Comparison of ENCODE assay signal across 8 cellular contexts in genomic region chr17:77141846-77142449, GRCh38. TPM values are rescaled to one million over a fixed set of nuclear protein-coding genes. Genes with fewer than 3 reads are reported as not detected.
DNase-seq lines count a peak whose midpoint lies in the region; ATAC-seq, FAIRE-seq and TF ChIP-seq lines count a peak whose summit lies in the region.

No MANE protein-coding gene starts in this region.

- DNase-seq in heart left ventricle: no peak
- no peak for DNase-seq in Right ventricle myocardium inferior (ENCODE audit: missing footprints)
- DNase-seq in GM12878 (ENCODE audit: low read depth, low spot score): no peak
- DNase-seq in medulla oblongata (ENCODE audit: extremely low spot score): peak; percentile 57
- DNase-seq in SHP77 (lab: John Stamatoyannopoulos, UW): no peak
- no peak for DNase-seq in DMS153 (lab: John Stamatoyannopoulos, UW)

- H3K4me3 ChIP-seq in heart left ventricle (peak overlapping the region; percentile 57 to 95 (median 76)), GM12878 (peak overlapping the region; percentile 93), urinary bladder (ENCODE audit: low read depth, low read length) (peak overlapping the region; percentile 96)

- FAIRE-seq in GM12878 (lab: Jason Lieb, UNC): no peak

- intact Hi-C loops in heart left ventricle (cut with DNase I) (loop anchor here in 8 of 10 donors (2.0 to 10.0 kb wide), 6 partner anchors 35 to 63 kb away; no protein-coding TSS in a partner anchor), Right ventricle myocardium inferior (cut with DNase I) (loop anchor here (2.0 kb wide), 2 partner anchors 43 to 67 kb away; no protein-coding TSS in a partner anchor), GM12878 (cut with micrococcal nuclease; ENCODE audit: unreplicated experiment) (loop anchor here (2.0 kb wide), 3 partner anchors 53 to 103 kb away; no protein-coding TSS in a partner anchor)

- WGBS in heart left ventricle, 4 donors: 56 to 65% (median 58%) methylated on average over 9 of the region's 9 CpGs
- 61% methylated on average over 9 of the region's 9 CpGs for WGBS in GM12878 (ENCODE audit: insufficient coverage, insufficient replicate concordance, low lambda C conversion rate, missing lambda C conversion rate)
- 70% methylated on average over 9 of the region's 9 CpGs for WGBS in urinary bladder

- peak overlapping the region; percentile 81 for H3K9ac ChIP-seq in GM12878 (ENCODE audit: control insufficient read depth, insufficient read depth, low read length)

- H3K36me3 ChIP-seq in heart left ventricle (peaks cover 0 to 38% (median 25%) of the 10 kb centered on the region in 9 donors), GM12878 (ENCODE audit: control insufficient read depth in 2 of 2, insufficient read depth in 2 of 2, low read length in 1 of 2) (no peaks in the 10 kb centered on the region; a peak in 1 of 4 replicates), urinary bladder (ENCODE audit: insufficient read depth) (no peaks in the 10 kb centered on the region)

- ATAC-seq in heart left ventricle (no peak), Right ventricle myocardium inferior (no peak), GM12878 (no peak), GM19467 (IDR thresholded peaks at IDR 0.05; ENCODE audit: unreplicated experiment) (no peak)

- CTCF ChIA-PET in GM12878 (lab: Yijun Ruan, JAX): interaction anchor here (0.9 to 4.9 kb wide), 9 partner anchors 33 to 70 kb away, joined by 3 to 34 read pairs (median 3); no protein-coding TSS in a partner anchor

- RAD21 ChIA-PET in GM12878 (lab: Charles Lee; ENCODE audit: unreplicated experiment): interaction anchor here (0.7 to 5.6 kb wide), 6 partner anchors 33 to 82 kb away, joined by 3 to 87 read pairs (median 18); no protein-coding TSS in a partner anchor

- POLR2A ChIA-PET in GM12878 (lab: Charles Lee): interaction anchor here (1.7 to 3.9 kb wide), 5 partner anchors 33 to 71 kb away, joined by 6 to 60 read pairs (median 14); no protein-coding TSS in a partner anchor

- no peak for TF ChIP-seq POLR2A in heart left ventricle (IDR thresholded peaks at IDR 0.05)
- TF ChIP-seq POLR2A in GM12878 (IDR thresholded peaks at IDR 0.05; ENCODE audit: low read depth, low read length): no peak

- SMC1A ChIA-PET in GM12878 (lab: Charles Lee; ENCODE audit: uncharacterized antibody, unreplicated experiment): interaction anchor here (0.6 to 3.1 kb wide), 20 partner anchors 9 to 102 kb away, joined by 3 to 27 read pairs (median 6); no protein-coding TSS in a partner anchor

- TF ChIP-seq CTCF in heart left ventricle (IDR thresholded peaks at IDR 0.05): no peak
- TF ChIP-seq CTCF in GM12878 (IDR thresholded peaks at IDR 0.05 in 2 of 3, conservative IDR thresholded peaks at IDR 0.05 in 1 of 3; ENCODE audit: control insufficient read depth in 2 of 3, extremely low read depth in 1 of 3, insufficient read depth in 1 of 3, low read depth in 3 of 3, low read length in 3 of 3): no peak

- peaks cover 0 to 16% (median 3%) of the 10 kb centered on the region in 12 donors for H3K9me3 ChIP-seq in heart left ventricle
- no peaks in the 10 kb centered on the region; the same call in 2 of the 3 replicates for H3K9me3 ChIP-seq in GM12878 (replicated peaks; ENCODE audit: control insufficient read depth, insufficient read depth, low read length)

- H3K27me3 ChIP-seq in heart left ventricle (no peaks in the 10 kb centered on the region), GM12878 (replicated peaks in 1 of 2; ENCODE audit: control insufficient read depth in 2 of 2, insufficient read depth in 2 of 2, low read length in 1 of 2) (no peaks in the 10 kb centered on the region)

- H3K27ac ChIP-seq in heart left ventricle (peak overlapping the region; percentile 82 to 98 (median 92)), GM12878 (ENCODE audit: control insufficient read depth, insufficient read depth) (peak overlapping the region; percentile 84), urinary bladder (ENCODE audit: low read depth) (no peak overlapping the region)

- BruUV-seq in GM12878 (replicated peaks; lab: Mats Ljungman, UMichigan): TSS peak; percentile 54

- no peak overlapping the region for H2AFZ ChIP-seq in GM12878 (ENCODE audit: control insufficient read depth, low read depth, low read length)

- TF ChIP-seq RAD21 in GM12878 (IDR thresholded peaks at IDR 0.05; ENCODE audit: insufficient read depth, low read depth, low read length): no peak

- H3K79me2 ChIP-seq in GM12878 (ENCODE audit: control insufficient read depth, insufficient read depth, low read length): peaks cover 59% of the 10 kb centered on the region

- H3K4me2 ChIP-seq in GM12878 (ENCODE audit: control insufficient read depth, insufficient read depth): peak overlapping the region; percentile 100

- no peaks in the 10 kb centered on the region for H4K20me1 ChIP-seq in GM12878 (ENCODE audit: control insufficient read depth, insufficient read depth)

- no peak for TF ChIP-seq EP300 in GM12878 (IDR thresholded peaks at IDR 0.05; ENCODE audit: borderline replicate concordance in 1 of 2, control insufficient read depth in 1 of 2, low read depth in 2 of 2, low read length in 2 of 2)

- in situ Hi-C loops in GM12878 (cut with MboI): no loop called here

- H3K4me1 ChIP-seq in heart left ventricle (peaks cover 3 to 68% (median 22%) of the 10 kb centered on the region in 12 donors), GM12878 (ENCODE audit: control insufficient read depth, insufficient read depth, low read length) (peaks cover 30% of the 10 kb centered on the region), urinary bladder (ENCODE audit: insufficient read depth) (no peaks in the 10 kb centered on the region)

TF ChIP-seq in GM12878, 131 proteins besides CTCF, POLR2A, EP300 and RAD21 (continues in another document):
- no peak for TF ChIP-seq ZBTB4 (CRISPR knock-in tag; IDR thresholded peaks at IDR 0.05)
- TF ChIP-seq MXI1 (IDR thresholded peaks at IDR 0.05; ENCODE audit: low read depth, low read length): no peak; the same call in 1 of the 2 replicates
- no peak for TF ChIP-seq YY1 (IDR thresholded peaks at IDR 0.05; ENCODE audit: low read depth, low read length)
- 0 out of 2 replicates have a peak, but pooled peaks have one; percentile 14 for TF ChIP-seq NKRF (conservative IDR thresholded peaks at IDR 0.05)
- no peak for TF ChIP-seq HDGF (IDR thresholded peaks at IDR 0.05)
- no peak for TF ChIP-seq IKZF2 (IDR thresholded peaks at IDR 0.05)

RNA-seq across cellular contexts. Expression of gene SEC14L1, which starts 1.2 kb away (rescaled TPM):
- total RNA-seq in heart left ventricle (100 to 1,000 TPM in 1 of 9 donors, 10 to 100 TPM in 8; 43.6 to 116 (median 53.7) TPM), Right ventricle myocardium inferior (65.5 TPM), GM12878 (2014; rRNA removed) (28.2 and 32.4 TPM in 2 replicates), GM12878 (2014; rRNA removed; fragmentation: Illumina TruSeq; extraction: Trizol) (18.2 and 19.0 TPM in 2 replicates), GM12878 (2021) (58.1 and 66.1 TPM in 2 replicates), urinary bladder (50.9 TPM)
- polyA plus RNA-seq in heart left ventricle (10 to 100 TPM; 26.6 to 69.5 TPM), GM12878 (2011; rRNA removed) (28.8 and 33.3 TPM in 2 replicates), GM12878 (2014; fragmentation: Illumina TruSeq; extraction: Trizol) (35.8 and 41.5 TPM in 2 replicates), GM12878 (2014; fragmentation: Nextera tagmentation; extraction: Ambion mirVana) (10 to 100 TPM in 1 of 2 experiments, 1 to 10 TPM in 1; 6.3 to 10.2 TPM), GM12878 (2014; rRNA removed) (32.5 and 34.6 TPM in 2 replicates), GM12878 (2016; fragmentation: Nextera tagmentation; extraction: Ambion mirVana) (10 to 100 TPM; 48.5 to 52.3 TPM), urinary bladder (48.9 TPM)
- 161 and 179 TPM in 2 replicates for total RNA-seq in GM12878 (2013; cell fraction: nucleolus; rRNA removed)
- polyA plus RNA-seq in GM12878 (2011; ENCODE audit: low read depth): 26.5 TPM
- polyA plus RNA-seq in GM12878 (2011; cell fraction: cytosol; rRNA removed): 26.4 and 30.9 TPM in 2 replicates
- polyA plus RNA-seq in GM12878 (2011; cell fraction: nucleus; rRNA removed): 38.5 and 42.8 TPM in 2 replicates
- 46.1 and 55.7 TPM in 2 replicates for polyA plus RNA-seq in GM12878 (2012)
- 26.8 and 36.9 TPM in 2 replicates for polyA minus RNA-seq in GM12878 (2011; rRNA and poly(A)+ RNA removed)
- 18.6 and 19.0 TPM in 2 replicates for polyA minus RNA-seq in GM12878 (2011; cell fraction: cytosol; rRNA and poly(A)+ RNA removed)
- polyA minus RNA-seq in GM12878 (2011; cell fraction: nucleus; rRNA and poly(A)+ RNA removed): 17.2 and 32.2 TPM in 2 replicates
